Comparison of ENCODE assay signal across 1 cellular context in genomic region chr15:67531379-67532059, GRCh38.
TF ChIP-seq lines count a peak whose summit lies in the region.

No MANE protein-coding gene starts in this region.

TF ChIP-seq in HEK293, 187 proteins besides CTCF, POLR2A, EP300 and RAD21 (continued from another document):
- no peak for TF ChIP-seq KLF9 (tag by site-specific recombination; IDR thresholded peaks at IDR 0.05; ENCODE audit: low read depth)
- TF ChIP-seq OSR2 (tag by site-specific recombination; IDR thresholded peaks at IDR 0.05): no peak
- no peak for TF ChIP-seq ZNF18 (tag by site-specific recombination; IDR thresholded peaks at IDR 0.05)
- 0 out of 2 replicates have a peak, but pooled peaks have one; percentile 17 for TF ChIP-seq ZNF76 (tag by site-specific recombination; IDR thresholded peaks at IDR 0.05; ENCODE audit: borderline replicate concordance, low read depth)
- TF ChIP-seq ZBTB1 (tag by site-specific recombination; IDR thresholded peaks at IDR 0.05): no peak
- no peak for TF ChIP-seq ZNF677 (tag by site-specific recombination; IDR thresholded peaks at IDR 0.05)
- TF ChIP-seq ZNF10 (tag by site-specific recombination; IDR thresholded peaks at IDR 0.05): peak; percentile 98
- TF ChIP-seq PRDM6 (tag by site-specific recombination; IDR thresholded peaks at IDR 0.05): peak; percentile 61; the same call in 1 of the 2 replicates
- no peak for TF ChIP-seq ZBTB48 (tag by site-specific recombination; IDR thresholded peaks at IDR 0.05)
- TF ChIP-seq ZNF704 (tag by site-specific recombination; IDR thresholded peaks at IDR 0.05): no peak
- TF ChIP-seq MZF1 (tag by site-specific recombination; IDR thresholded peaks at IDR 0.05; ENCODE audit: borderline replicate concordance): no peak
- no peak for TF ChIP-seq ZNF521 (tag by site-specific recombination; IDR thresholded peaks at IDR 0.05)
- no peak for TF ChIP-seq PRDM1 (tag by site-specific recombination; IDR thresholded peaks at IDR 0.05)
- no peak for TF ChIP-seq ZFP3 (tag by site-specific recombination; IDR thresholded peaks at IDR 0.05; ENCODE audit: low read depth)
- TF ChIP-seq ZNF654 (tag by site-specific recombination; IDR thresholded peaks at IDR 0.05; ENCODE audit: low read depth): no peak
- TF ChIP-seq ZSCAN30 (tag by site-specific recombination; IDR thresholded peaks at IDR 0.05): no peak
- TF ChIP-seq ZNF768 (tag by site-specific recombination; IDR thresholded peaks at IDR 0.05): no peak
- no peak for TF ChIP-seq ZNF335 (tag by site-specific recombination; conservative IDR thresholded peaks at IDR 0.05)
- TF ChIP-seq MEIS1 (CRISPR knock-in tag; IDR thresholded peaks at IDR 0.05; ENCODE audit: borderline replicate concordance): no peak
- no peak for TF ChIP-seq ZNF629 (tag by site-specific recombination; IDR thresholded peaks at IDR 0.05)
- TF ChIP-seq ZNF148 (tag by site-specific recombination; IDR thresholded peaks at IDR 0.05; ENCODE audit: borderline replicate concordance): no peak
- no peak for TF ChIP-seq ZNF585B (tag by site-specific recombination; IDR thresholded peaks at IDR 0.05)
- TF ChIP-seq ZSCAN16 (tag by site-specific recombination; IDR thresholded peaks at IDR 0.05): no peak
- no peak for TF ChIP-seq ZNF324 (tag by site-specific recombination; IDR thresholded peaks at IDR 0.05)
- no peak for TF ChIP-seq FEZF1 (tag by site-specific recombination; IDR thresholded peaks at IDR 0.05)
- no peak for TF ChIP-seq PRDM2 (tag by site-specific recombination; IDR thresholded peaks at IDR 0.05; ENCODE audit: borderline replicate concordance)
- TF ChIP-seq GLI2 (tag by site-specific recombination; IDR thresholded peaks at IDR 0.05; ENCODE audit: borderline replicate concordance, low read depth): no peak
- TF ChIP-seq ZNF433 (tag by site-specific recombination; IDR thresholded peaks at IDR 0.05; ENCODE audit: low read depth): no peak
- no peak for TF ChIP-seq ZNF449 (tag by site-specific recombination; IDR thresholded peaks at IDR 0.05)
- no peak for TF ChIP-seq ZNF132 (tag by site-specific recombination; IDR thresholded peaks at IDR 0.05; ENCODE audit: borderline replicate concordance)
- TF ChIP-seq KLF7 (tag by site-specific recombination; IDR thresholded peaks at IDR 0.05; ENCODE audit: borderline replicate concordance): no peak
- TF ChIP-seq ZNF214 (tag by site-specific recombination; IDR thresholded peaks at IDR 0.05; ENCODE audit: borderline replicate concordance): no peak
- 0 out of 2 replicates have a peak, but pooled peaks have one; percentile 14 for TF ChIP-seq ZNF366 (tag by site-specific recombination; conservative IDR thresholded peaks at IDR 0.05)
- TF ChIP-seq ZNF140 (tag by site-specific recombination; IDR thresholded peaks at IDR 0.05): peak; percentile 99
- no peak for TF ChIP-seq ZNF350 (tag by site-specific recombination; IDR thresholded peaks at IDR 0.05)
- TF ChIP-seq ZNF664 (tag by site-specific recombination; IDR thresholded peaks at IDR 0.05): peak; percentile 27; the same call in 1 of the 2 replicates
- no peak for TF ChIP-seq ZNF202 (tag by site-specific recombination; IDR thresholded peaks at IDR 0.05; ENCODE audit: borderline replicate concordance)
- TF ChIP-seq ZBTB20 (tag by site-specific recombination; IDR thresholded peaks at IDR 0.05): no peak
- no peak for TF ChIP-seq SCRT1 (tag by site-specific recombination; IDR thresholded peaks at IDR 0.05; ENCODE audit: borderline replicate concordance)
- no peak for TF ChIP-seq ZNF747 (tag by site-specific recombination; IDR thresholded peaks at IDR 0.05)
- TF ChIP-seq ZNF266 (tag by site-specific recombination; IDR thresholded peaks at IDR 0.05; ENCODE audit: low read depth): no peak
- TF ChIP-seq ZNF416 (tag by site-specific recombination; IDR thresholded peaks at IDR 0.05): no peak
- TF ChIP-seq ZNF624 (tag by site-specific recombination; IDR thresholded peaks at IDR 0.05): no peak
- no peak for TF ChIP-seq KLF10 (tag by site-specific recombination; IDR thresholded peaks at IDR 0.05)
